ENCODE assay signal across 9 cellular contexts in genomic region chr3:120688121-120688520, GRCh38. TPM values are rescaled to one million over a fixed set of nuclear protein-coding genes. Genes with fewer than 3 reads are reported as not detected.
A peak's percentile ranks its signal among the peaks of the same experiment; 100 is the strongest.
DNase-seq lines count a peak whose midpoint lies in the region; ATAC-seq and TF ChIP-seq lines count a peak whose summit lies in the region.
"Had no signal": no experiment of that assay in that cellular context is flagged by ENCODE, and none has a peak within 500 bp of the region (broad histone marks: within the 10 kb centered on the region; RNA-seq: fewer than 3 reads in every experiment).

No MANE protein-coding gene starts in this region.

- no peak overlapping the region for H2AFZ ChIP-seq in MM.1S (ENCODE audit: low read length)

- H3K4me3 ChIP-seq in MM.1S (ENCODE audit: low read length) (no peak overlapping the region), lower leg skin (ENCODE audit: low read depth, poor library complexity, severe bottlenecking) (no peak overlapping the region)

- no peaks in the 10 kb centered on the region for H3K79me2 ChIP-seq in MM.1S (ENCODE audit: low read length)

- peak; percentile 28 for DNase-seq in MM.1S
- DNase-seq in myocyte (ENCODE audit: low read depth): peak; percentile 24
- no peak for DNase-seq in C1 segment of cervical spinal cord (lab: John Stamatoyannopoulos, UW)
- DNase-seq in lower leg skin (ENCODE audit: low spot score in 2 of 2): no peak
- DNase-seq in GDM1 (lab: John Stamatoyannopoulos, UW): no peak
- no peak for DNase-seq in DMS79 (lab: John Stamatoyannopoulos, UW)
- DNase-seq: T-helper 9 cell had no signal

- 0 out of 2 replicates have a peak overlapping the region, but pooled peaks have one; percentile 6 for H3K4me2 ChIP-seq in MM.1S (ENCODE audit: low read depth, low read length)

- H3K27me3 ChIP-seq in MM.1S (replicated peaks; ENCODE audit: insufficient read depth, low read length): no peaks in the 10 kb centered on the region

- TF ChIP-seq POLR2A in lower leg skin (IDR thresholded peaks at IDR 0.05): no peak

- intact Hi-C loops in lower leg skin (cut with DNase I; ENCODE audit: low total_unique reads): no loop called here

- no peak overlapping the region for H3K9ac ChIP-seq in MM.1S (ENCODE audit: low read length)

- ATAC-seq in GM18861 (IDR thresholded peaks at IDR 0.05; ENCODE audit: unreplicated experiment) (peak; percentile 97), HG02610 (IDR thresholded peaks at IDR 0.05; ENCODE audit: unreplicated experiment) (peak; percentile 100)

- TF ChIP-seq CTCF in MM.1S (IDR thresholded peaks at IDR 0.05; ENCODE audit: low read length) (no peak), lower leg skin (IDR thresholded peaks at IDR 0.05) (no peak)

- H3F3A ChIP-seq in MM.1S (ENCODE audit: insufficient read depth, low read length): no peaks in the 10 kb centered on the region

- no peaks in the 10 kb centered on the region for H3K4me1 ChIP-seq in MM.1S (ENCODE audit: low read length)

- H3K27ac ChIP-seq in MM.1S (ENCODE audit: low read length): no peak overlapping the region

- no peaks in the 10 kb centered on the region for H4K20me1 ChIP-seq in MM.1S (ENCODE audit: insufficient read depth, low read length)

- H3K36me3 ChIP-seq in MM.1S (replicated peaks; ENCODE audit: insufficient read depth, low read length): no peaks in the 10 kb centered on the region

- no peaks in the 10 kb centered on the region for H3K9me2 ChIP-seq in MM.1S (replicated peaks; ENCODE audit: insufficient read depth, low read length)

- H3K9me3 ChIP-seq in MM.1S (replicated peaks; ENCODE audit: insufficient read depth, low read length): no peaks in the 10 kb centered on the region

RNA-seq across cellular contexts. Expression of gene HGD, which starts 6.1 kb away (rescaled TPM):
- total RNA-seq in myocyte: not detected in 2 replicates
- polyA plus RNA-seq in myocyte (2012): 0.54 TPM
- not detected for total RNA-seq in lower leg skin

RNA-seq across cellular contexts. Expression of gene RABL3, which starts 54.2 kb away (rescaled TPM):
- total RNA-seq in myocyte (15.3 and 16.8 TPM in 2 replicates), lower leg skin (10 to 100 TPM in 3 of 4 donors, 1 to 10 TPM in 1; 8.5 to 27.0 (median 13.1) TPM)
- 9.9 TPM for polyA plus RNA-seq in myocyte (2012)

RNA-seq across cellular contexts. Expression of gene GTF2E1, which starts 54.4 kb away (rescaled TPM):
- 21.5 and 21.9 TPM in 2 replicates for total RNA-seq in myocyte
- 8.9 TPM for polyA plus RNA-seq in myocyte (2012)
- total RNA-seq in lower leg skin: 10 to 100 TPM in 3 of 4 donors, 1 to 10 TPM in 1; 7.6 to 12.5 (median 11.2) TPM

Comparison
In these comparisons a context has a peak if more than half of its experiments do, and no peak if none do; other contexts are left out.
1. DNase-seq: peak in MM.1S (single experiment) and myocyte (single experiment); none in C1 segment of cervical spinal cord (0 of 14), lower leg skin (0 of 2), GDM1 (single experiment) and DMS79 (single experiment).